1 cellular context compared by ENCODE assay signal in the genomic region with DNA sequence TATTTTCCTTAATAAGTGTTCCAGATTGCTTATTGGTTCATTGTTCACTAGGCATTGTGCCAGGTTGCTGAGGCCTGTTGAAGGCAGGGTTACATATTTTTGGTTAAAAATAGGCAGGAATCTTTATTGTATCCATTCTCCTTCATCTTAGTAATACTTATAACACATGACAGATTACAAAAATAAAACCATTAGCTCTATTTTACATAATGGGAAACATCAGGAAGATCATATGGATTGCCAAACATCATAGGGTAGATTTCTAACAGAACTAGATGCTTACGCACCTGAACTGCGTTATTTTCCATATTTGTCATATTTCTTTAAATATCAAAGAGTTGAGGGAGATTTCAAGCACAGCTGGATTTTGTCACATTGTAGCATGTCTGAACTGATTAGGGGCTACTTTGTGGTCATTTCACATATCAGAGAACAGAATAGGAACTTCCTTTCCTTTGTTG.
TF ChIP-seq lines count a peak whose summit lies in the region.

No MANE protein-coding gene starts in this region.

TF ChIP-seq in SK-N-SH treated with all-trans-retinoic acid at 6 μM for 48 hours, 23 proteins besides CTCF, POLR2A, EP300 and RAD21 (continued from another document):
- TF ChIP-seq, protein P1, sequence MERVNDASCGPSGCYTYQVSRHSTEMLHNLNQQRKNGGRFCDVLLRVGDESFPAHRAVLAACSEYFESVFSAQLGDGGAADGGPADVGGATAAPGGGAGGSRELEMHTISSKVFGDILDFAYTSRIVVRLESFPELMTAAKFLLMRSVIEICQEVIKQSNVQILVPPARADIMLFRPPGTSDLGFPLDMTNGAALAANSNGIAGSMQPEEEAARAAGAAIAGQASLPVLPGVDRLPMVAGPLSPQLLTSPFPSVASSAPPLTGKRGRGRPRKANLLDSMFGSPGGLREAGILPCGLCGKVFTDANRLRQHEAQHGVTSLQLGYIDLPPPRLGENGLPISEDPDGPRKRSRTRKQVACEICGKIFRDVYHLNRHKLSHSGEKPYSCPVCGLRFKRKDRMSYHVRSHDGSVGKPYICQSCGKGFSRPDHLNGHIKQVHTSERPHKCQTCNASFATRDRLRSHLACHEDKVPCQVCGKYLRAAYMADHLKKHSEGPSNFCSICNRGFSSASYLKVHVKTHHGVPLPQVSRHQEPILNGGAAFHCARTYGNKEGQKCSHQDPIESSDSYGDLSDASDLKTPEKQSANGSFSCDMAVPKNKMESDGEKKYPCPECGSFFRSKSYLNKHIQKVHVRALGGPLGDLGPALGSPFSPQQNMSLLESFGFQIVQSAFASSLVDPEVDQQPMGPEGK (CRISPR knock-in tag; IDR thresholded peaks at IDR 0.05; ENCODE audit: borderline replicate concordance): peak; percentile 61; the same call in 1 of the 2 replicates
- TF ChIP-seq, protein P2, sequence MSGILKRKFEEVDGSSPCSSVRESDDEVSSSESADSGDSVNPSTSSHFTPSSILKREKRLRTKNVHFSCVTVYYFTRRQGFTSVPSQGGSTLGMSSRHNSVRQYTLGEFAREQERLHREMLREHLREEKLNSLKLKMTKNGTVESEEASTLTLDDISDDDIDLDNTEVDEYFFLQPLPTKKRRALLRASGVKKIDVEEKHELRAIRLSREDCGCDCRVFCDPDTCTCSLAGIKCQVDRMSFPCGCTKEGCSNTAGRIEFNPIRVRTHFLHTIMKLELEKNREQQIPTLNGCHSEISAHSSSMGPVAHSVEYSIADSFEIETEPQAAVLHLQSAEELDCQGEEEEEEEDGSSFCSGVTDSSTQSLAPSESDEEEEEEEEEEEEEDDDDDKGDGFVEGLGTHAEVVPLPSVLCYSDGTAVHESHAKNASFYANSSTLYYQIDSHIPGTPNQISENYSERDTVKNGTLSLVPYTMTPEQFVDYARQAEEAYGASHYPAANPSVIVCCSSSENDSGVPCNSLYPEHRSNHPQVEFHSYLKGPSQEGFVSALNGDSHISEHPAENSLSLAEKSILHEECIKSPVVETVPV (CRISPR knock-in tag; IDR thresholded peaks at IDR 0.05): no peak
- TF ChIP-seq ZNF8 (CRISPR knock-in tag; IDR thresholded peaks at IDR 0.05): no peak
- peak; percentile 91; the same call in 1 of the 2 replicates for TF ChIP-seq RARB (CRISPR knock-in tag; IDR thresholded peaks at IDR 0.05)
